Comparison of ENCODE assay signal across 20 cellular contexts in the genomic region with DNA sequence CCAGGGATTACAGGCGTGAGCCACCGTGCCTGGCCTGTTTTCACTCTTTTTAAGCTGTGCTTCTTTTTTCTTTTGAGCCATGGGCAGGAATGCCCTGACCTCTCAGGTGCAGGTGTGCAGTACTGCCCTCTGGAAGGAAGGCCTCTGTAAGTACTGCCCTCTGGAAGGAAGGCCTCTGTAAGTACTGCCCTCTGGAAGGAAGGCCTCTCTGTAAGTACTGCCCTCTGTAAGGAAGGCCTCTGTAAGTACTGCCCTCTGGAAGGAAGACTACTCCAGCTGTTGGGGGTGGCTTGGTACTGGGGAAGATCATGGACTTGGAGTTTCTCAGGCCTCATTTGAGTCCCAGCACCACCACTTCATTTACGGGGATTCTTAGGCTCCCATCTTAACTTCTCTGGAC.
DNase-seq lines count a peak whose midpoint lies in the region; ATAC-seq, FAIRE-seq and TF ChIP-seq lines count a peak whose summit lies in the region.
"Had no signal": no experiment of that assay in that cellular context is flagged by ENCODE, and none has a peak within 500 bp of the region (broad histone marks: within the 10 kb centered on the region; RNA-seq: fewer than 3 reads in every experiment).

No MANE protein-coding gene starts in this region.

- H3K9me3 ChIP-seq in OCI-LY1 (ENCODE audit: low read length) (no peaks in the 10 kb centered on the region), H1 (ENCODE audit: insufficient read depth in 2 of 2, low read depth in 1 of 2, low read length in 1 of 2) (peaks cover 4 to 5% of the 10 kb centered on the region in 2 experiments; a peak in 2 of 4 replicates)

- no peak overlapping the region for H4K5ac ChIP-seq in H1 (ENCODE audit: insufficient read length, low read depth, low read length)

- TF ChIP-seq RAD21 in H1 (IDR thresholded peaks at IDR 0.05 in 1 of 2, conservative IDR thresholded peaks at IDR 0.05 in 1 of 2; ENCODE audit: low read depth in 2 of 2, low read length in 2 of 2): peak; percentile 5 to 13; a peak in 2 of 4 replicates

- H2BK15ac ChIP-seq in H1 (ENCODE audit: low read length): no peak overlapping the region

- TF ChIP-seq EP300 in H1 (IDR thresholded peaks at IDR 0.05; ENCODE audit: borderline replicate concordance in 1 of 2, low read depth in 2 of 2, low read length in 2 of 2): no peak

- H3K36me3 Mint-ChIP-seq in activated naive CD8-positive, alpha-beta T cell: no peaks in the 10 kb centered on the region
- peaks cover 2% of the 10 kb centered on the region for H3K36me3 Mint-ChIP-seq in activated naive CD8-positive, alpha-beta T cell treated with anti-CD3 and anti-CD28 coated beads, Interleukin-2, amount 50 U/mL, for 24 hours (ENCODE audit: low read depth)
- peaks cover 8% of the 10 kb centered on the region for H3K36me3 Mint-ChIP-seq in stimulated activated effector memory CD8-positive, alpha-beta T cell treated with anti-CD3 and anti-CD28 coated beads, Interleukin-12 subunit alpha, Interleukin-12 subunit beta, amount 100 ng/mL, for 72 hours

- WGBS in H1 (ENCODE audit: extremely low coverage in 1 of 2, insufficient coverage in 1 of 2, insufficient read length in 1 of 2, insufficient replicate concordance in 2 of 2, low coverage in 1 of 2, low lambda C conversion rate in 2 of 2, missing lambda C conversion rate in 1 of 2), 2 experiments: 76% methylated on average over 3 of the region's 3 CpGs; no CpG with 5 or more reads in 1 of the 2 experiments

- H3K27me3 Mint-ChIP-seq in activated naive CD8-positive, alpha-beta T cell: no peaks in the 10 kb centered on the region
- H3K27me3 Mint-ChIP-seq in activated naive CD8-positive, alpha-beta T cell treated with anti-CD3 and anti-CD28 coated beads, Interleukin-2, amount 50 U/mL, for 24 hours: no peaks in the 10 kb centered on the region

- 0 out of 2 replicates have a peak overlapping the region, but pooled peaks have one; percentile 7 for H3K4me2 ChIP-seq in OCI-LY1 (ENCODE audit: low read length)
- H3K4me2 ChIP-seq in H1 (ENCODE audit: insufficient read depth in 1 of 2, low read depth in 2 of 2, low read length in 2 of 2): no peak overlapping the region

- peaks cover 16% of the 10 kb centered on the region for H3K4me1 Mint-ChIP-seq in activated naive CD8-positive, alpha-beta T cell (ENCODE audit: low read depth)
- peaks cover 18% of the 10 kb centered on the region for H3K4me1 Mint-ChIP-seq in activated naive CD8-positive, alpha-beta T cell treated with anti-CD3 and anti-CD28 coated beads, Interleukin-2, amount 50 U/mL, for 24 hours
- H3K4me1 Mint-ChIP-seq in stimulated activated effector memory CD8-positive, alpha-beta T cell treated with anti-CD3 and anti-CD28 coated beads, Interleukin-12 subunit alpha, Interleukin-12 subunit beta, amount 100 ng/mL, for 72 hours: peaks cover 53% of the 10 kb centered on the region

- no peak overlapping the region for H2AK5ac ChIP-seq in H1 (ENCODE audit: low read depth, low read length)

- no peaks in the 10 kb centered on the region for H3K23me2 ChIP-seq in H1 (ENCODE audit: low read depth, low read length)

- DNase-seq in activated naive CD8-positive, alpha-beta T cell treated with anti-CD3 and anti-CD28 coated beads, Interleukin-2, amount 50 U/mL, for 24 hours: no peak
- DNase-seq in H1 (ENCODE audit: low read depth in 1 of 2, low spot score in 2 of 2): no peak
- DNase-seq in stimulated activated effector memory CD8-positive, alpha-beta T cell treated with anti-CD3 and anti-CD28 coated beads, Interleukin-12 subunit alpha, Interleukin-12 subunit beta, amount 100 ng/mL, for 72 hours (ENCODE audit: low spot score in 2 of 2): no peak
- DNase-seq in cerebellar nuclear complex (lab: John Stamatoyannopoulos, UW): no peak
- no peak for DNase-seq in cortex of kidney (lab: John Stamatoyannopoulos, UW)
- DNase-seq: amniotic stem cell; Calu3; GM23248; hippocampal formation; kidney; midbrain; NCI-H1105; NCI-H526; stimulated activated CD4-positive, alpha-beta T cell treated with anti-CD3 and anti-CD28 coated beads, Interleukin-4, amount 100 ng/mL, for 24 hours; T1000 had no signal

- H2BK20ac ChIP-seq in H1 (ENCODE audit: low read length): no peak overlapping the region

- no peaks in the 10 kb centered on the region for H3K27me3 ChIP-seq in OCI-LY1 (ENCODE audit: insufficient read depth, low read length)
- no peaks in the 10 kb centered on the region for H3K27me3 ChIP-seq in H1 (replicated peaks in 1 of 4; ENCODE audit: control insufficient read depth in 3 of 4, extremely low read depth in 1 of 4, insufficient read depth in 3 of 4, low read length in 3 of 4)

- H3K4me1 ChIP-seq in OCI-LY1 (ENCODE audit: insufficient read depth, low read length, severe bottlenecking) (peaks cover 38% of the 10 kb centered on the region), H1 (replicated peaks in 1 of 4; ENCODE audit: control insufficient read depth in 3 of 4, insufficient read depth in 4 of 4, low read length in 3 of 4) (0 out of 7 replicates have a peak, but pooled peaks cover 0 to 3% (median 0%) of the 10 kb centered on the region in 4 experiments)

- CTCF ChIA-PET in H1 (lab: Charles Lee; ENCODE audit: partially characterized antibody): interaction anchor here (1.0 kb wide), 1 partner anchor 11 kb away, joined by 3 read pairs; no protein-coding TSS in a partner anchor

- TF ChIP-seq POLR2A in H1 (IDR thresholded peaks at IDR 0.05; ENCODE audit: control extremely low read depth in 1 of 2, low read depth in 2 of 2, low read length in 2 of 2): no peak

- no peak overlapping the region for H2AFZ ChIP-seq in OCI-LY1 (ENCODE audit: low read length)
- no peak overlapping the region for H2AFZ ChIP-seq in H1 (ENCODE audit: low read length)
- H2AFZ ChIP-seq: GM23248 had no signal

- H4K91ac ChIP-seq in H1 (replicated peaks; ENCODE audit: insufficient read length, low read length): no peak overlapping the region

- no peak for TF ChIP-seq CTCF in OCI-LY1 (IDR thresholded peaks at IDR 0.05; ENCODE audit: low read length)
- no peak for TF ChIP-seq CTCF in H1 (IDR thresholded peaks at IDR 0.05; ENCODE audit: control extremely low read depth in 1 of 3, insufficient read depth in 1 of 3, low read depth in 1 of 3, low read length in 3 of 3)

- H3K27ac ChIP-seq in OCI-LY1 (ENCODE audit: low read depth, low read length, poor library complexity, severe bottlenecking) (no peak overlapping the region), H1 (ENCODE audit: low read depth, low read length) (no peak overlapping the region)
- H3K27ac ChIP-seq: GM23248, HL-60 had no signal

- H3K56ac ChIP-seq in H1 (replicated peaks; ENCODE audit: insufficient read length, low read depth, low read length): no peak overlapping the region

- no peak overlapping the region for H2BK12ac ChIP-seq in H1 (ENCODE audit: low read depth, low read length)

- H3K79me1 ChIP-seq in H1 (ENCODE audit: low read depth, low read length): no peaks in the 10 kb centered on the region

- H3K9ac ChIP-seq in OCI-LY1 (ENCODE audit: low read length): no peak overlapping the region
- no peak overlapping the region for H3K9ac ChIP-seq in H1 (replicated peaks in 1 of 4; ENCODE audit: extremely low read depth in 1 of 4, low read depth in 3 of 4, low read length in 3 of 4)
- H3K9ac ChIP-seq: GM23248 had no signal

- no peak overlapping the region for H3K4ac ChIP-seq in H1 (replicated peaks; ENCODE audit: insufficient read length, low read depth, low read length)

- no peaks in the 10 kb centered on the region for H3K9me2 ChIP-seq in OCI-LY1 (ENCODE audit: low read depth, low read length)

- no peak for FAIRE-seq in H1 (lab: Jason Lieb, UNC)
- FAIRE-seq: K562, kidney had no signal

- POLR2A ChIA-PET in H1 (lab: Charles Lee; ENCODE audit: partially characterized antibody): no interaction called here

- H3K36me3 ChIP-seq in OCI-LY1 (ENCODE audit: insufficient read depth, low read length) (peaks cover 9% of the 10 kb centered on the region; the same call in 1 of the 2 replicates), H1 (ENCODE audit: control insufficient read depth in 2 of 4, insufficient read depth in 4 of 4, low read length in 3 of 4) (no peaks in the 10 kb centered on the region; a peak in 1 of 8 replicates)

- H3K9me3 Mint-ChIP-seq in activated naive CD8-positive, alpha-beta T cell (ENCODE audit: low read depth): no peaks in the 10 kb centered on the region
- no peaks in the 10 kb centered on the region for H3K9me3 Mint-ChIP-seq in activated naive CD8-positive, alpha-beta T cell treated with anti-CD3 and anti-CD28 coated beads, Interleukin-2, amount 50 U/mL, for 24 hours
- H3K9me3 Mint-ChIP-seq in stimulated activated effector memory CD8-positive, alpha-beta T cell treated with anti-CD3 and anti-CD28 coated beads, Interleukin-12 subunit alpha, Interleukin-12 subunit beta, amount 100 ng/mL, for 72 hours: no peaks in the 10 kb centered on the region

- peak overlapping the region; percentile 58 for H3K27ac Mint-ChIP-seq in activated naive CD8-positive, alpha-beta T cell
- no peak overlapping the region for H3K27ac Mint-ChIP-seq in activated naive CD8-positive, alpha-beta T cell treated with anti-CD3 and anti-CD28 coated beads, Interleukin-2, amount 50 U/mL, for 24 hours
- peak overlapping the region; percentile 38 for H3K27ac Mint-ChIP-seq in stimulated activated effector memory CD8-positive, alpha-beta T cell treated with anti-CD3 and anti-CD28 coated beads, Interleukin-12 subunit alpha, Interleukin-12 subunit beta, amount 100 ng/mL, for 72 hours

- H3K18ac ChIP-seq in H1 (ENCODE audit: extremely low read depth, low read length): no peak overlapping the region

- no peak overlapping the region for H3K4me3 Mint-ChIP-seq in activated naive CD8-positive, alpha-beta T cell
- H3K4me3 Mint-ChIP-seq in activated naive CD8-positive, alpha-beta T cell treated with anti-CD3 and anti-CD28 coated beads, Interleukin-2, amount 50 U/mL, for 24 hours: no peak overlapping the region
- H3K4me3 Mint-ChIP-seq in stimulated activated effector memory CD8-positive, alpha-beta T cell treated with anti-CD3 and anti-CD28 coated beads, Interleukin-12 subunit alpha, Interleukin-12 subunit beta, amount 100 ng/mL, for 72 hours: peak overlapping the region; percentile 42

- no peak for ATAC-seq in activated naive CD8-positive, alpha-beta T cell treated with anti-CD3 and anti-CD28 coated beads, Interleukin-2, amount 50 U/mL, for 24 hours
- ATAC-seq in stimulated activated effector memory CD8-positive, alpha-beta T cell treated with anti-CD3 and anti-CD28 coated beads, Interleukin-12 subunit alpha, Interleukin-12 subunit beta, amount 100 ng/mL, for 72 hours: no peak
- no peak for ATAC-seq in HG03565 (IDR thresholded peaks at IDR 0.05; ENCODE audit: unreplicated experiment)
- ATAC-seq: K562 had no signal

- H3K14ac ChIP-seq in H1 (ENCODE audit: insufficient read length): no peak overlapping the region

- H3F3A ChIP-seq in OCI-LY1 (ENCODE audit: insufficient read depth, low read length): no peaks in the 10 kb centered on the region

- no peak overlapping the region for H4K8ac ChIP-seq in H1 (ENCODE audit: extremely low read depth, insufficient read depth, low read length)

- H4K20me1 ChIP-seq in OCI-LY1 (ENCODE audit: insufficient read depth, low read length): no peaks in the 10 kb centered on the region
- H4K20me1 ChIP-seq in H1 (replicated peaks in 1 of 2; ENCODE audit: control insufficient read depth in 1 of 2, insufficient read depth in 2 of 2, low read length in 2 of 2): no peaks in the 10 kb centered on the region

- H3K23ac ChIP-seq in H1 (ENCODE audit: insufficient read length): no peak overlapping the region

- H3K79me2 ChIP-seq in OCI-LY1 (ENCODE audit: insufficient read depth, low read length): no peaks in the 10 kb centered on the region
- H3K79me2 ChIP-seq in H1 (ENCODE audit: control insufficient read depth in 1 of 2, insufficient read depth in 2 of 2, low read length in 2 of 2): no peaks in the 10 kb centered on the region

- H3K4me3 ChIP-seq in OCI-LY1 (ENCODE audit: low read depth, low read length, poor library complexity, severe bottlenecking) (no peak overlapping the region), H1 (ENCODE audit: extremely low read depth in 1 of 4, insufficient read depth in 2 of 4, low read depth in 3 of 4, low read length in 4 of 4) (no peak overlapping the region)
- H3K4me3 ChIP-seq: GM23248, K562 had no signal

- H2BK120ac ChIP-seq in H1 (replicated peaks; ENCODE audit: low read depth, low read length): no peak overlapping the region

- H2BK5ac ChIP-seq in H1 (ENCODE audit: low read depth, low read length): no peak overlapping the region
